19 cellular contexts compared by ENCODE assay signal in the genomic region with DNA sequence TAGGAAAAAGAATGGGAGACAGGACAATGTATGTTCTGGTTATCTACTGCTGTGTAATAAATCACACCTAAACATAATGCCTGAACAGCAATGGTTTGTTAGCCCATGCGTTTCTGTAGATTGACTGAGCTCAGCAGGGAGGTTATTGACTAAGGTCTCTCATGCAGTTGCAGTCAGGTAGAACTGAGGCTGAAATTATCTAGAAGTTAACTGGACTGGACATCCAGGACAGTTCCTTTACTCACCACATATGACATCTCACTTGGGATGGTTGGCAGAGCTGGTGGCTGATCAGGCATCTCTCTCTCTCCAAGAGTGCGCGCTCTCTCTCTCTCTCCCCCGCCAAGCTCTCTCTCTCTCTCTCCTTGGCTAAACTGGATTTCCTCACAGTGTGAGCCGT. TPM values are rescaled to one million over a fixed set of nuclear protein-coding genes. Genes with fewer than 3 reads are reported as not detected.
DNase-seq lines count a peak whose midpoint lies in the region; ATAC-seq and TF ChIP-seq lines count a peak whose summit lies in the region.
"Had no signal": no experiment of that assay in that cellular context is flagged by ENCODE, and none has a peak within 500 bp of the region (broad histone marks: within the 10 kb centered on the region; RNA-seq: fewer than 3 reads in every experiment).

No MANE protein-coding gene starts in this region.

- H3K79me2 ChIP-seq in osteoblast (ENCODE audit: insufficient read depth, low read length), result no peaks in the 10 kb centered on the region

- no peaks in the 10 kb centered on the region for H3K36me3 ChIP-seq in H7 (replicated peaks; ENCODE audit: control insufficient read depth, insufficient read depth, low read length)
- no peaks in the 10 kb centered on the region for H3K36me3 ChIP-seq in osteoblast (ENCODE audit: insufficient read depth, low read length)
- H3K36me3 ChIP-seq: HAP-1 had no signal

- ATAC-seq in GM19452 (IDR thresholded peaks at IDR 0.05; ENCODE audit: unreplicated experiment) (no peak), foreskin keratinocyte (no peak)
- ATAC-seq: K562, PC-3, T-cell had no signal

- no peak overlapping the region for H2AFZ ChIP-seq in osteoblast (ENCODE audit: low read length)

- H3K27me3 ChIP-seq in H7 (ENCODE audit: control insufficient read depth, insufficient read depth, low read length) (peaks cover 49% of the 10 kb centered on the region), osteoblast (ENCODE audit: insufficient read depth, low read length) (peaks cover 84% of the 10 kb centered on the region), foreskin keratinocyte (peaks cover 56% of the 10 kb centered on the region)

- TF ChIP-seq CTCF in osteoblast (IDR thresholded peaks at IDR 0.05; ENCODE audit: extremely low read depth, low read depth, low read length) (no peak), foreskin keratinocyte (conservative IDR thresholded peaks at IDR 0.05) (no peak)

- no peaks in the 10 kb centered on the region for H3K9me3 ChIP-seq in osteoblast (ENCODE audit: low read depth, low read length)
- H3K9me3 ChIP-seq: HAP-1, SK-N-SH had no signal

- H4K20me1 ChIP-seq in osteoblast (ENCODE audit: insufficient read depth, low read length), result no peaks in the 10 kb centered on the region

- H3K4me2 ChIP-seq in osteoblast (ENCODE audit: insufficient read depth, low read length), result no peak overlapping the region
- H3K4me2 ChIP-seq: SK-N-SH had no signal

- DNase-seq in 8988T (peak; percentile 13), H7 (peak; percentile 21), NCI-H69 (lab: John Stamatoyannopoulos, UW) (peak; percentile 67), osteoblast (ENCODE audit: insufficient read length, low spot score, missing footprints) (peak; percentile 58), dedifferentiated amniotic fluid mesenchymal stem cell (ENCODE audit: extremely low spot score) (no peak), foreskin keratinocyte (no peak)
- DNase-seq: AML-193, NCI-H1694 treated with DMSO at 0.1 percent for 48 hours, NCI-H2107, NCI-H226, PC-3, RPMI8226, SHP77 treated with DMSO at 0.1 percent for 48 hours, SK-N-SH, T-cell had no signal

- no peak overlapping the region for H3K27ac ChIP-seq in osteoblast (ENCODE audit: low read depth, low read length)
- H3K27ac ChIP-seq in foreskin keratinocyte, result no peak overlapping the region

- peaks cover 4% of the 10 kb centered on the region for H3K4me1 ChIP-seq in osteoblast (ENCODE audit: insufficient read depth, low read length)
- no peaks in the 10 kb centered on the region for H3K4me1 ChIP-seq in foreskin keratinocyte
- H3K4me1 ChIP-seq: HAP-1 had no signal

- H3K4me3 ChIP-seq in H7 (ENCODE audit: insufficient read depth, low read depth, low read length) (no peak overlapping the region), osteoblast (ENCODE audit: insufficient read depth, low read length) (no peak overlapping the region)
- H3K4me3 ChIP-seq: HAP-1, K562 had no signal

RNA-seq across cellular contexts. Expression of gene FOXB2, which starts 8.9 kb away (rescaled TPM):
- 0.90 TPM in 1 of 2 replicates, not detected in the other for total RNA-seq in H7 (2014; rRNA removed; shearing (Covaris generic))
- not detected in 2 replicates for total RNA-seq in osteoblast
- not detected in 2 replicates for total RNA-seq in foreskin keratinocyte
- not detected in 2 replicates for polyA plus RNA-seq in foreskin keratinocyte
- total RNA-seq: K562, PC-3, T-cell had no signal
- polyA plus RNA-seq: CD14-positive monocyte, K562, SK-N-SH had no signal

Comparison
In these comparisons a context has a peak if more than half of its experiments do, and no peak if none do; other contexts are left out.
1. DNase-seq: peak in 8988T (single experiment), H7 (single experiment), NCI-H69 (single experiment) and osteoblast (single experiment); none in dedifferentiated amniotic fluid mesenchymal stem cell (single experiment) and foreskin keratinocyte (0 of 2).